In genomic region chr20:46150982-46151381, GRCh38 we compare ENCODE assay signal across 33 cellular contexts.
"Had no signal": no experiment of that assay in that cellular context is flagged by ENCODE, and none has a peak within 500 bp of the region (broad histone marks: within the 10 kb centered on the region; RNA-seq: fewer than 3 reads in every experiment).

No MANE protein-coding gene starts in this region.

- H3K9me3 ChIP-seq: adrenal gland, body of pancreas, gastrocnemius medialis, stomach, suprapubic skin, tibial artery had no signal

- H3K79me2 ChIP-seq: hepatocyte had no signal

- H3K27ac ChIP-seq: adrenal gland, body of pancreas, cardiac muscle cell, coronary artery, dorsolateral prefrontal cortex, gastrocnemius medialis, hepatocyte, neural progenitor cell, skin epidermis, stomach, suprapubic skin, tibial artery, WERI-Rb-1 had no signal

- H3K27me3 ChIP-seq: adrenal gland, body of pancreas, cardiac muscle cell, hepatocyte, neural progenitor cell had no signal

- H2AFZ ChIP-seq: hepatocyte, neural progenitor cell had no signal

- H3K9ac ChIP-seq: neural progenitor cell had no signal

- ATAC-seq: activated CD4-positive, CD25-positive, alpha-beta regulatory T cell treated with anti-CD3 and anti-CD28 coated beads, Interleukin-2, amount 50 U/mL, for 24 hours; body of pancreas; gastrocnemius medialis; left ventricle myocardium superior; naive thymus-derived CD8-positive, alpha-beta T cell; sciatic nerve; stimulated activated naive B cell treated with anti-CD40 and anti-IgM and Interleukin-4, amounts not matched to agents 10 μg/mL and 1 μg/mL and 100 μg/mL, for 72 hours had no signal

- H3K4me1 ChIP-seq: adrenal gland, body of pancreas, gastrocnemius medialis, stomach, suprapubic skin, tibial artery had no signal

- H3K4me2 ChIP-seq: hepatocyte, neural progenitor cell had no signal

- H3K36me3 ChIP-seq: adrenal gland, cardiac muscle cell, gastrocnemius medialis, neural progenitor cell, stomach, suprapubic skin, tibial artery, WERI-Rb-1 had no signal

- DNase-seq: activated CD4-positive, alpha-beta T cell treated with anti-CD3 and anti-CD28 coated beads for 48 hours; activated CD4-positive, alpha-beta T cell treated with anti-CD3 and anti-CD28 coated beads, Interleukin-2, amount 50 U/mL, for 48 hours; activated CD8-positive, alpha-beta memory T cell treated with anti-CD3 and anti-CD28 coated beads, Interleukin-2, amount 50 U/mL, for 4 hours; activated effector memory CD4-positive, alpha-beta T cell treated with anti-CD3 and anti-CD28 coated beads, Interleukin-2, amount 50 U/mL, for 16 hours; activated naive CD4-positive, alpha-beta T cell treated with anti-CD3 and anti-CD28 coated beads for 36 hours; activated naive CD8-positive, alpha-beta T cell treated with anti-CD3 and anti-CD28 coated beads for 36 hours; activated T-cell treated with anti-CD3 and anti-CD28 coated beads, Interleukin-2, amount 50 U/mL, for 1 hour; adrenal gland; body of pancreas; cerebellar nuclear complex; dorsolateral prefrontal cortex; effector memory CD4-positive, alpha-beta T cell; gastrocnemius medialis; islet precursor cell; left ventricle myocardium superior; mammary epithelial cell; naive thymus-derived CD8-positive, alpha-beta T cell; retina; stimulated activated CD4-positive, alpha-beta T cell treated with anti-CD3 and anti-CD28 coated beads, Interleukin-4, amount 100 ng/mL, for 24 hours; stimulated activated CD8-positive, alpha-beta memory T cell treated with anti-CD3 and anti-CD28 coated beads, Interleukin-4, amount 100 ng/mL, for 48 hours; stimulated activated naive B cell treated with anti-CD40 and anti-IgM and Interleukin-4, amounts not matched to agents 10 μg/mL and 1 μg/mL and 100 μg/mL, for 72 hours; stomach; T1000; tibial artery; WERI-Rb-1 had no signal

- H3K4me3 ChIP-seq: adrenal gland, body of pancreas, cardiac muscle cell, coronary artery, dorsolateral prefrontal cortex, gastrocnemius medialis, hepatocyte, neural progenitor cell, skin epidermis, stomach, suprapubic skin, tibial artery had no signal
